ENCODE assay signal across 20 cellular contexts in genomic region chr12:101323255-101323654, GRCh38.
"Had no signal": no experiment of that assay in that cellular context is flagged by ENCODE, and none has a peak within 500 bp of the region (broad histone marks: within the 10 kb centered on the region; RNA-seq: fewer than 3 reads in every experiment).

No MANE protein-coding gene starts in this region.

- H3K27me3 ChIP-seq: adrenal gland, body of pancreas, dorsolateral prefrontal cortex, gastrocnemius medialis, heart left ventricle had no signal

- H3K9me3 Mint-ChIP-seq: activated CD4-positive, alpha-beta memory T cell treated with anti-CD3 and anti-CD28 coated beads for 36 hours; activated CD4-positive, alpha-beta T cell treated with anti-CD3 and anti-CD28 coated beads, Interleukin-2, amount 10 ng/mL, durations not matched to agents 24 days and 14 days; activated naive CD4-positive, alpha-beta T cell treated with anti-CD3 and anti-CD28 coated beads for 36 hours; activated naive CD4-positive, alpha-beta T cell treated with anti-CD3 and anti-CD28 coated beads, Interleukin-2, amount 50 U/mL, for 24 hours; activated naive CD8-positive, alpha-beta T cell treated with anti-CD3 and anti-CD28 coated beads for 36 hours; activated naive CD8-positive, alpha-beta T cell treated with anti-CD3 and anti-CD28 coated beads, Interleukin-2, amount 50 U/mL, for 24 hours; dendritic cell treated with granulocyte-macrophage colony-stimulating factor and Interleukin-4, amounts not matched to agents 40 ng/mL and 50 ng/mL, for 4 days had no signal

- H3K27me3 Mint-ChIP-seq: activated CD4-positive, alpha-beta memory T cell treated with anti-CD3 and anti-CD28 coated beads for 36 hours; activated CD4-positive, alpha-beta T cell treated with anti-CD3 and anti-CD28 coated beads for 36 hours; activated CD4-positive, alpha-beta T cell treated with anti-CD3 and anti-CD28 coated beads, Interleukin-2, amount 10 ng/mL, durations not matched to agents 24 days and 14 days; activated CD8-positive, alpha-beta memory T cell treated with anti-CD3 and anti-CD28 coated beads, Interleukin-2, amount 10 ng/mL, durations not matched to agents 7 days and 5 days; activated naive CD4-positive, alpha-beta T cell treated with anti-CD3 and anti-CD28 coated beads, Interleukin-2, amount 50 U/mL, for 24 hours; activated naive CD8-positive, alpha-beta T cell treated with anti-CD3 and anti-CD28 coated beads for 36 hours; activated naive CD8-positive, alpha-beta T cell treated with anti-CD3 and anti-CD28 coated beads, Interleukin-2, amount 50 U/mL, for 24 hours; dendritic cell treated with granulocyte-macrophage colony-stimulating factor and Interleukin-4, amounts not matched to agents 40 ng/mL and 50 ng/mL, for 4 days had no signal

- H3K27ac Mint-ChIP-seq: activated CD4-positive, alpha-beta memory T cell treated with anti-CD3 and anti-CD28 coated beads for 36 hours; activated CD4-positive, alpha-beta T cell treated with anti-CD3 and anti-CD28 coated beads for 36 hours; activated CD4-positive, alpha-beta T cell treated with anti-CD3 and anti-CD28 coated beads, Interleukin-2, amount 10 ng/mL, durations not matched to agents 24 days and 14 days; activated CD8-positive, alpha-beta memory T cell treated with anti-CD3 and anti-CD28 coated beads, Interleukin-2, amount 10 ng/mL, durations not matched to agents 7 days and 5 days; activated CD8-positive, alpha-beta T cell treated with anti-CD3 and anti-CD28 coated beads, Interleukin-2, amount 10 ng/mL, durations not matched to agents 7 days and 5 days; activated naive CD4-positive, alpha-beta T cell treated with anti-CD3 and anti-CD28 coated beads for 36 hours; activated naive CD4-positive, alpha-beta T cell treated with anti-CD3 and anti-CD28 coated beads, Interleukin-2, amount 50 U/mL, for 24 hours; activated naive CD8-positive, alpha-beta T cell treated with anti-CD3 and anti-CD28 coated beads for 36 hours; activated naive CD8-positive, alpha-beta T cell treated with anti-CD3 and anti-CD28 coated beads, Interleukin-2, amount 50 U/mL, for 24 hours; dendritic cell treated with granulocyte-macrophage colony-stimulating factor and Interleukin-4, amounts not matched to agents 40 ng/mL and 50 ng/mL, for 4 days had no signal

- H3K4me1 Mint-ChIP-seq: activated CD4-positive, alpha-beta T cell treated with anti-CD3 and anti-CD28 coated beads for 36 hours; activated CD4-positive, alpha-beta T cell treated with anti-CD3 and anti-CD28 coated beads, Interleukin-2, amount 10 ng/mL, durations not matched to agents 24 days and 14 days; activated CD8-positive, alpha-beta memory T cell treated with anti-CD3 and anti-CD28 coated beads, Interleukin-2, amount 10 ng/mL, durations not matched to agents 7 days and 5 days; activated naive CD4-positive, alpha-beta T cell treated with anti-CD3 and anti-CD28 coated beads, Interleukin-2, amount 50 U/mL, for 24 hours; activated naive CD8-positive, alpha-beta T cell treated with anti-CD3 and anti-CD28 coated beads for 36 hours; activated naive CD8-positive, alpha-beta T cell treated with anti-CD3 and anti-CD28 coated beads, Interleukin-2, amount 50 U/mL, for 24 hours had no signal

- ATAC-seq: activated CD4-positive, alpha-beta T cell treated with anti-CD3 and anti-CD28 coated beads for 36 hours; activated CD8-positive, alpha-beta memory T cell treated with anti-CD3 and anti-CD28 coated beads, Interleukin-2, amount 10 ng/mL, durations not matched to agents 7 days and 5 days; activated CD8-positive, alpha-beta T cell treated with anti-CD3 and anti-CD28 coated beads, Interleukin-2, amount 10 ng/mL, durations not matched to agents 7 days and 5 days; activated naive CD8-positive, alpha-beta T cell treated with anti-CD3 and anti-CD28 coated beads, Interleukin-2, amount 50 U/mL, for 24 hours; gastrocnemius medialis had no signal

- DNase-seq: activated effector memory CD4-positive, alpha-beta T cell treated with Interleukin-2 at 50 U/mL for 16 hours; cerebellar nuclear complex; dorsolateral prefrontal cortex; gastrocnemius medialis had no signal

- H3K4me3 Mint-ChIP-seq: activated CD4-positive, alpha-beta memory T cell treated with anti-CD3 and anti-CD28 coated beads for 36 hours; activated CD4-positive, alpha-beta T cell treated with anti-CD3 and anti-CD28 coated beads for 36 hours; activated CD4-positive, alpha-beta T cell treated with anti-CD3 and anti-CD28 coated beads, Interleukin-2, amount 10 ng/mL, durations not matched to agents 24 days and 14 days; activated CD8-positive, alpha-beta memory T cell treated with anti-CD3 and anti-CD28 coated beads, Interleukin-2, amount 10 ng/mL, durations not matched to agents 7 days and 5 days; activated CD8-positive, alpha-beta T cell treated with anti-CD3 and anti-CD28 coated beads, Interleukin-2, amount 10 ng/mL, durations not matched to agents 7 days and 5 days; activated naive CD4-positive, alpha-beta T cell treated with anti-CD3 and anti-CD28 coated beads for 36 hours; activated naive CD4-positive, alpha-beta T cell treated with anti-CD3 and anti-CD28 coated beads, Interleukin-2, amount 50 U/mL, for 24 hours; activated naive CD8-positive, alpha-beta T cell treated with anti-CD3 and anti-CD28 coated beads for 36 hours; activated naive CD8-positive, alpha-beta T cell treated with anti-CD3 and anti-CD28 coated beads, Interleukin-2, amount 50 U/mL, for 24 hours; dendritic cell treated with granulocyte-macrophage colony-stimulating factor and Interleukin-4, amounts not matched to agents 40 ng/mL and 50 ng/mL, for 4 days had no signal

- H3K4me1 ChIP-seq: adrenal gland, body of pancreas, heart left ventricle had no signal

- H3K4me3 ChIP-seq: adrenal gland, body of pancreas, coronary artery, dorsolateral prefrontal cortex, gastrocnemius medialis, heart left ventricle had no signal

- H3K27ac ChIP-seq: adrenal gland, body of pancreas, coronary artery, dorsolateral prefrontal cortex, epithelial cell of prostate, gastrocnemius medialis, heart left ventricle had no signal

- FAIRE-seq: endothelial cell of umbilical vein had no signal

- H3K9me3 ChIP-seq: adrenal gland, body of pancreas, gastrocnemius medialis, heart left ventricle had no signal
